ENCODE assay signal across 29 cellular contexts in genomic region chr1:218247339-218247738, GRCh38.
"Had no signal": no experiment of that assay in that cellular context is flagged by ENCODE, and none has a peak within 500 bp of the region (broad histone marks: within the 10 kb centered on the region; RNA-seq: fewer than 3 reads in every experiment).

No MANE protein-coding gene starts in this region.

- H3K27ac ChIP-seq: adrenal gland, body of pancreas, esophagus muscularis mucosa, foreskin keratinocyte, heart right ventricle, left lung, lower lobe of right lung, pancreas, psoas muscle, sigmoid colon, vagina had no signal

- FAIRE-seq: colon, pancreas, small intestine had no signal

- ATAC-seq: body of pancreas; foreskin keratinocyte; heart right ventricle; left lung; lower lobe of right lung; naive thymus-derived CD8-positive, alpha-beta T cell; pancreas; psoas muscle; stimulated activated memory B cell treated with anti-CD40 and anti-IgM and Interleukin-4, amounts not matched to agents 10 μg/mL and 1 μg/mL and 100 μg/mL, for 72 hours; stimulated activated naive CD8-positive, alpha-beta T cell treated with anti-CD3 and anti-CD28 coated beads, Interleukin-15, amount 100 ng/mL, for 72 hours; WTC11 had no signal

- H3K27me3 ChIP-seq: adrenal gland, body of pancreas, esophagus muscularis mucosa, left lung, sigmoid colon, vagina had no signal

- H3K4me3 ChIP-seq: adrenal gland, body of pancreas, esophagus muscularis mucosa, heart right ventricle, left lung, lower lobe of right lung, pancreas, psoas muscle, sigmoid colon, vagina had no signal

- DNase-seq: activated effector memory CD4-positive, alpha-beta T cell treated with Interleukin-2 at 50 U/mL for 16 hours; activated naive CD4-positive, alpha-beta T cell treated with Interleukin-2 at 50 U/mL for 16 hours; activated naive CD8-positive, alpha-beta T cell treated with anti-CD3 and anti-CD28 coated beads for 36 hours; activated T-cell treated with anti-CD3 and anti-CD28 coated beads for 4 hours; adrenal gland; aorta; body of pancreas; dermis blood vessel endothelial cell; effector CD4-positive, alpha-beta T cell; foreskin keratinocyte; heart right ventricle; kidney glomerular epithelial cell; left lung; lower lobe of right lung; mesenchymal stem cell; naive thymus-derived CD8-positive, alpha-beta T cell; nucleus accumbens; pancreas; psoas muscle; sigmoid colon; small intestine; stimulated activated CD4-positive, alpha-beta T cell treated with anti-CD3 and anti-CD28 coated beads, Interleukin-4, amount 100 ng/mL, for 24 hours; stimulated activated naive CD8-positive, alpha-beta T cell treated with anti-CD3 and anti-CD28 coated beads, Interleukin-15, amount 100 ng/mL, for 72 hours; substantia nigra had no signal

- H3K4me1 ChIP-seq: adrenal gland, body of pancreas, esophagus muscularis mucosa, foreskin keratinocyte, heart right ventricle, left lung, lower lobe of right lung, pancreas, psoas muscle, sigmoid colon, vagina had no signal

- H3K9me3 ChIP-seq: adrenal gland, body of pancreas, esophagus muscularis mucosa, heart right ventricle, left lung, lower lobe of right lung, pancreas, psoas muscle, sigmoid colon, vagina had no signal

- H3K36me3 ChIP-seq: adrenal gland, esophagus muscularis mucosa, heart right ventricle, left lung, lower lobe of right lung, pancreas, sigmoid colon, vagina had no signal
